10 cellular contexts compared by ENCODE assay signal in the genomic region with DNA sequence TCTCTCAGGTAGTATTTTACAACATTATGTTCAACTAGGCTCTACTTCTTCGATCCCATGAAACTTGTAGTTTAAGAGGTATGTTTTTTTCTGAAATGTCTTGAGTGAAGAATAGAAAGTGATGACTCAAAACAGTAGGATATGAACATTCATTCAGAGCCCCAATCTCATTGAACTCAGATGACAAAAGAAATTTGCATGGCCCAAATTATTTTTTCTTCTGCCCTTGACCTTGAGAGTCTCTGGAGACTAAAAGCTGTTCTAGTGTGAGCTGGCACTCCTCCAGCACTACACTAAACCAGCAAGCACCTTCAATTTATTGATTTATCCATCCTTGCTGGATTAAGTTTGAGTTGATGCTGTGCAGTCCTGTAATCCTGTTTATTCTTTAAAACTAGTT.
DNase-seq lines count a peak whose midpoint lies in the region; ATAC-seq lines count a peak whose summit lies in the region.
"Had no signal": no experiment of that assay in that cellular context is flagged by ENCODE, and none has a peak within 500 bp of the region (broad histone marks: within the 10 kb centered on the region; RNA-seq: fewer than 3 reads in every experiment).

No MANE protein-coding gene starts in this region.

- ATAC-seq in GM19023 (IDR thresholded peaks at IDR 0.05; ENCODE audit: unreplicated experiment) = peak; percentile 63
- ATAC-seq in HG02840 (IDR thresholded peaks at IDR 0.05; ENCODE audit: low FRiP score, unreplicated experiment) = peak; percentile 61

- DNase-seq in COLO668 (lab: John Stamatoyannopoulos, UW; ENCODE audit: unreplicated experiment) (peak; percentile 13), NCI-H1436 treated with DMSO at 0.1 percent for 48 hours (lab: John Stamatoyannopoulos, UW) (peak; percentile 5), MV-4-11 (lab: John Stamatoyannopoulos, UW) (no peak), SIG-M5 (lab: John Stamatoyannopoulos, UW) (no peak), iPS-NIHi7 (ENCODE audit: extremely low spot score) (no peak), DMS53 (lab: John Stamatoyannopoulos, UW) (no peak)
- DNase-seq: activated T-cell treated with anti-CD3 and anti-CD28 coated beads for 4 hours, kidney had no signal

Comparison
In these comparisons a context has a peak if more than half of its experiments do, and no peak if none do; other contexts are left out.
1. DNase-seq: peak in COLO668 (single experiment) and NCI-H1436 treated with DMSO at 0.1 percent for 48 hours (single experiment); none in MV-4-11 (single experiment), SIG-M5 (single experiment), iPS-NIHi7 (single experiment) and DMS53 (single experiment).